In genomic region chr1:15154480-15155036, GRCh38 we compare ENCODE assay signal across 9 cellular contexts. TPM values are rescaled to one million over a fixed set of nuclear protein-coding genes. Genes with fewer than 3 reads are reported as not detected.
DNase-seq lines count a peak whose midpoint lies in the region; ATAC-seq and TF ChIP-seq lines count a peak whose summit lies in the region.
"Had no signal": no experiment of that assay in that cellular context is flagged by ENCODE, and none has a peak within 500 bp of the region (broad histone marks: within the 10 kb centered on the region; RNA-seq: fewer than 3 reads in every experiment).

No MANE protein-coding gene starts in this region.

- peaks cover 29% of the 10 kb centered on the region for H3K4me1 Mint-ChIP-seq in activated CD4-positive, alpha-beta T cell treated with anti-CD3 and anti-CD28 coated beads, Interleukin-2, amount 10 ng/mL, durations not matched to agents 24 days and 14 days
- peaks cover 27% of the 10 kb centered on the region for H3K4me1 Mint-ChIP-seq in activated naive CD8-positive, alpha-beta T cell treated with anti-CD3 and anti-CD28 coated beads, Interleukin-2, amount 50 U/mL, for 24 hours

- H3K27me3 Mint-ChIP-seq in activated CD4-positive, alpha-beta T cell treated with anti-CD3 and anti-CD28 coated beads, Interleukin-2, amount 10 ng/mL, durations not matched to agents 24 days and 14 days, result peaks cover 54% of the 10 kb centered on the region
- peaks cover 48% of the 10 kb centered on the region for H3K27me3 Mint-ChIP-seq in activated naive CD8-positive, alpha-beta T cell treated with anti-CD3 and anti-CD28 coated beads, Interleukin-2, amount 50 U/mL, for 24 hours

- H3K27ac ChIP-seq in spleen, result peak overlapping the region in 6 of 8 donors; percentile 13 to 83 (median 76)

- WGBS in spleen, 5 donors, result 6 to 15% (median 10%) methylated on average over 10 to 37 of the region's 37 CpGs

- peaks cover 0 to 50% (median 23%) of the 10 kb centered on the region in 7 donors for H3K27me3 ChIP-seq in spleen (replicated peaks in 1 of 7)

- H3K4me1 ChIP-seq in spleen, result peaks cover 11 to 84% (median 52%) of the 10 kb centered on the region in 6 donors

- no peak for TF ChIP-seq POLR2A in spleen (IDR thresholded peaks at IDR 0.05)

- intact Hi-C loops in activated CD4-positive, alpha-beta T cell treated with anti-CD3 and anti-CD28 coated beads, Interleukin-2, amount 10 ng/mL, durations not matched to agents 24 days and 14 days (cut with micrococcal nuclease), result loop anchor here (10.0 kb wide), 1 partner anchor 120 kb away; no protein-coding TSS in a partner anchor
- intact Hi-C loops in spleen (cut with DNase I; ENCODE audit: low total_unique reads), result loop anchor here (10.0 kb wide), 1 partner anchor 110 kb away; no protein-coding TSS in a partner anchor

- no peak for TF ChIP-seq CTCF in spleen (IDR thresholded peaks at IDR 0.05 in 8 of 11, conservative IDR thresholded peaks at IDR 0.05 in 3 of 11)

- no peaks in the 10 kb centered on the region for H3K9me3 Mint-ChIP-seq in activated CD4-positive, alpha-beta T cell treated with anti-CD3 and anti-CD28 coated beads, Interleukin-2, amount 10 ng/mL, durations not matched to agents 24 days and 14 days
- H3K9me3 Mint-ChIP-seq in activated naive CD8-positive, alpha-beta T cell treated with anti-CD3 and anti-CD28 coated beads, Interleukin-2, amount 50 U/mL, for 24 hours, result no peaks in the 10 kb centered on the region

- H3K27ac Mint-ChIP-seq in activated CD4-positive, alpha-beta T cell treated with anti-CD3 and anti-CD28 coated beads, Interleukin-2, amount 10 ng/mL, durations not matched to agents 24 days and 14 days, result no peak overlapping the region
- no peak overlapping the region for H3K27ac Mint-ChIP-seq in activated naive CD8-positive, alpha-beta T cell treated with anti-CD3 and anti-CD28 coated beads, Interleukin-2, amount 50 U/mL, for 24 hours

- H3K9me3 ChIP-seq in iPS-18c (ENCODE audit: control insufficient read depth, insufficient read depth, low read length), result no peaks in the 10 kb centered on the region
- no peaks in the 10 kb centered on the region for H3K9me3 ChIP-seq in spleen

- peak overlapping the region; percentile 36 for H3K4me3 Mint-ChIP-seq in activated CD4-positive, alpha-beta T cell treated with anti-CD3 and anti-CD28 coated beads, Interleukin-2, amount 10 ng/mL, durations not matched to agents 24 days and 14 days
- H3K4me3 Mint-ChIP-seq in activated naive CD8-positive, alpha-beta T cell treated with anti-CD3 and anti-CD28 coated beads, Interleukin-2, amount 50 U/mL, for 24 hours, result peak overlapping the region; percentile 38

- no peak for ATAC-seq in activated naive CD8-positive, alpha-beta T cell treated with anti-CD3 and anti-CD28 coated beads, Interleukin-2, amount 50 U/mL, for 24 hours
- ATAC-seq in GM19328 (IDR thresholded peaks at IDR 0.05; ENCODE audit: unreplicated experiment), result no peak
- ATAC-seq in GM21737 (IDR thresholded peaks at IDR 0.05; ENCODE audit: unreplicated experiment), result no peak

- DNase-seq in activated CD4-positive, alpha-beta T cell treated with anti-CD3 and anti-CD28 coated beads, Interleukin-2, amount 10 ng/mL, durations not matched to agents 24 days and 14 days, result no peak
- no peak for DNase-seq in activated CD4-positive, alpha-beta T cell treated with anti-CD3 and anti-CD28 coated beads, Interleukin-2, amount 50 U/mL, for 1 hour
- DNase-seq in activated naive CD8-positive, alpha-beta T cell treated with anti-CD3 and anti-CD28 coated beads, Interleukin-2, amount 50 U/mL, for 24 hours, result no peak
- DNase-seq in spleen, result no peak
- no peak for DNase-seq in NCI-H2171 treated with DMSO at 0.1 percent for 48 hours (lab: John Stamatoyannopoulos, UW)
- DNase-seq: DND-41 had no signal

- H3K36me3 ChIP-seq in spleen, result no peaks in the 10 kb centered on the region

- no peaks in the 10 kb centered on the region for H3K36me3 Mint-ChIP-seq in activated CD4-positive, alpha-beta T cell treated with anti-CD3 and anti-CD28 coated beads, Interleukin-2, amount 10 ng/mL, durations not matched to agents 24 days and 14 days (ENCODE audit: low read depth)
- no peaks in the 10 kb centered on the region for H3K36me3 Mint-ChIP-seq in activated naive CD8-positive, alpha-beta T cell treated with anti-CD3 and anti-CD28 coated beads, Interleukin-2, amount 50 U/mL, for 24 hours (ENCODE audit: low read depth)

- peak overlapping the region; percentile 92 for H3K4me3 ChIP-seq in iPS-18c (ENCODE audit: insufficient read depth, low read depth, low read length)
- peak overlapping the region; percentile 50 to 77 (median 66) for H3K4me3 ChIP-seq in spleen

RNA-seq across cellular contexts. Expression of gene TMEM51, which starts 1.0 kb away (rescaled TPM):
- total RNA-seq in activated CD4-positive, alpha-beta T cell treated with anti-CD3 and anti-CD28 coated beads, Interleukin-2, amount 10 ng/mL, durations not matched to agents 24 days and 14 days, result 0.14 and 0.19 TPM in 2 replicates
- 10 to 100 TPM in 3 of 7 donors, 1 to 10 TPM in 4; 6.0 to 13.8 (median 8.4) TPM for total RNA-seq in spleen
- polyA plus RNA-seq in spleen, result 1 to 10 TPM; 3.5 to 5.3 (median 3.9) TPM
